Comparison of ENCODE assay signal across 15 cellular contexts in the genomic region with DNA sequence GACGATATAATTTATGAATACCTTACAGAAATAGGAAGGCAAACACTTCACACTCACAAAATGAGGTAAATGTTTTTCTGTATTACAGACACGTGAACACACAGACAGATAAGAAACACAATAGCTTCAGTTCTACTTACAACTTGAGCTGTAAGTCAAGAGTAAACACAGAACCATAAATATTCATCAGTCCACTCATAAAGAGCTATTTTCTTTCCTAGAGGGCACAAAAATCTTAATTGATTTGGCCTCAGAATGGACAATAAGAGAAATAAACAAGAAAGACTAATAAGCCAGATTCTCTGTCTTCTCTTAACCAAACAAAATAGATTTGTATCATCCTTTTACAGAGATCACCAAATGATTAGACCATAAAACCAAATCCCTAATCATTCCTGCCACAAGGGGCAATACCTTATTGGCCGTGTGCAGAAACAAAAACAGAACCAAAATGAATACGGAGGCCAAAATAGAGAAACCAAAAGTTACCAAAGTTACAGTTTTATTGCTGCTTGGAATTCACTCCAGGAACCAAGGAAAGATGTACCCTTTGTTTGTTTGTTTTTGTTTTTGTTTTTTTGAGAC. TPM values are rescaled to one million over a fixed set of nuclear protein-coding genes. Genes with fewer than 3 reads are reported as not detected.
DNase-seq lines count a peak whose midpoint lies in the region; ATAC-seq, FAIRE-seq and TF ChIP-seq lines count a peak whose summit lies in the region.
"Had no signal": no experiment of that assay in that cellular context is flagged by ENCODE, and none has a peak within 500 bp of the region (broad histone marks: within the 10 kb centered on the region; RNA-seq: fewer than 3 reads in every experiment).

No MANE protein-coding gene starts in this region.

- H3K27ac Mint-ChIP-seq in progenitor cell of endocrine pancreas = no peak overlapping the region
- H3K27ac Mint-ChIP-seq: CD8-positive, alpha-beta memory T cell had no signal

- H3K27ac ChIP-seq in RWPE2 (ENCODE audit: poor library complexity, severe bottlenecking) = no peak overlapping the region
- H3K27ac ChIP-seq: SK-N-MC had no signal

- H3K36me3 ChIP-seq in RWPE2 (ENCODE audit: low read depth) = no peaks in the 10 kb centered on the region

- H3K4me1 ChIP-seq in RWPE2 (ENCODE audit: insufficient read depth, poor library complexity, severe bottlenecking) = no peaks in the 10 kb centered on the region

- FAIRE-seq in G401.6 (lab: Jason Lieb, UNC) = peak; percentile 11
- FAIRE-seq: endometrium had no signal

- ATAC-seq in RWPE2 (ENCODE audit: low read depth) (no peak), HG02759 (IDR thresholded peaks at IDR 0.05; ENCODE audit: unreplicated experiment) (no peak), GM19467 (IDR thresholded peaks at IDR 0.05; ENCODE audit: unreplicated experiment) (no peak)
- ATAC-seq: activated T-cell treated with anti-CD3 and anti-CD28 coated beads, Interleukin-2, amount 50 U/mL, for 4 hours had no signal

- H3K4me3 Mint-ChIP-seq in progenitor cell of endocrine pancreas (ENCODE audit: low read depth) = no peak overlapping the region
- H3K4me3 Mint-ChIP-seq: activated T-cell treated with anti-CD3 and anti-CD28 coated beads, Interleukin-2, amount 50 U/mL, for 4 hours; CD8-positive, alpha-beta memory T cell had no signal

- peaks cover 1% of the 10 kb centered on the region for H3K4me1 Mint-ChIP-seq in progenitor cell of endocrine pancreas (ENCODE audit: low read depth)
- H3K4me1 Mint-ChIP-seq: CD8-positive, alpha-beta memory T cell had no signal

- H3K4me3 ChIP-seq in RWPE2 (ENCODE audit: severe bottlenecking) = no peak overlapping the region
- H3K4me3 ChIP-seq in epithelial cell of proximal tubule (ENCODE audit: low read depth, low read length) = no peak overlapping the region
- H3K4me3 ChIP-seq: SK-N-MC had no signal

- H3K27me3 ChIP-seq in RWPE2 (ENCODE audit: insufficient read depth, poor library complexity, severe bottlenecking) = no peaks in the 10 kb centered on the region

- H3K36me3 Mint-ChIP-seq in progenitor cell of endocrine pancreas (ENCODE audit: insufficient read depth) = no peaks in the 10 kb centered on the region
- H3K36me3 Mint-ChIP-seq: CD8-positive, alpha-beta memory T cell had no signal

- no peaks in the 10 kb centered on the region for H3K9me3 Mint-ChIP-seq in progenitor cell of endocrine pancreas (ENCODE audit: low read depth)
- H3K9me3 Mint-ChIP-seq: activated T-cell treated with anti-CD3 and anti-CD28 coated beads, Interleukin-2, amount 50 U/mL, for 4 hours; CD8-positive, alpha-beta memory T cell had no signal

- no peaks in the 10 kb centered on the region for H3K27me3 Mint-ChIP-seq in progenitor cell of endocrine pancreas
- H3K27me3 Mint-ChIP-seq: CD8-positive, alpha-beta memory T cell had no signal

- TF ChIP-seq CTCF in RWPE2 (IDR thresholded peaks at IDR 0.05; ENCODE audit: poor library complexity, severe bottlenecking) (peak; percentile 33), epithelial cell of proximal tubule (conservative IDR thresholded peaks at IDR 0.05; ENCODE audit: low read depth, low read length) (peak; percentile 42), progenitor cell of endocrine pancreas (IDR thresholded peaks at IDR 0.05; ENCODE audit: unreplicated experiment) (peak; percentile 25)

- no peaks in the 10 kb centered on the region for H3K9me3 ChIP-seq in RWPE2 (ENCODE audit: severe bottlenecking)

- DNase-seq in RWPE2 (ENCODE audit: low spot score) = no peak
- no peak for DNase-seq in epithelial cell of proximal tubule (ENCODE audit: low read depth)
- no peak for DNase-seq in progenitor cell of endocrine pancreas (ENCODE audit: low spot score, unreplicated experiment)
- no peak for DNase-seq in NOMO-1 (lab: John Stamatoyannopoulos, UW; ENCODE audit: unreplicated experiment in 2 of 2)
- DNase-seq in activated T-cell treated with anti-CD3 and anti-CD28 coated beads for 4 hours = no peak
- DNase-seq: activated T-cell treated with anti-CD3 and anti-CD28 coated beads, Interleukin-2, amount 50 U/mL, for 4 hours; anterior cingulate cortex; CD8-positive, alpha-beta memory T cell; NCI-H1436; NCI-H82 had no signal

RNA-seq across cellular contexts. Expression of gene GARIN2, which starts 38.1 kb away (rescaled TPM):
- total RNA-seq in epithelial cell of proximal tubule (not detected in 2 replicates), progenitor cell of endocrine pancreas (0.24 TPM in 1 of 2 replicates, not detected in the other)
- total RNA-seq: activated T-cell treated with anti-CD3 and anti-CD28 coated beads, Interleukin-2, amount 50 U/mL, for 4 hours; CD8-positive, alpha-beta memory T cell had no signal
